Comparison of ENCODE assay signal across 1 cellular context in genomic region chr5:175689147-175689991, GRCh38.
TF ChIP-seq lines count a peak whose summit lies in the region.

No MANE protein-coding gene starts in this region.

TF ChIP-seq in H1, 55 proteins besides CTCF, POLR2A, EP300 and RAD21 (continued from another document):
- TF ChIP-seq TEAD4 (IDR thresholded peaks at IDR 0.05; ENCODE audit: low read depth, low read length) = no peak
